Comparison of ENCODE assay signal across 1 cellular context in genomic region chr1:153944005-153944821, GRCh38.
TF ChIP-seq lines count a peak whose summit lies in the region.

No MANE protein-coding gene starts in this region.

TF ChIP-seq in liver, 16 proteins besides CTCF, POLR2A, EP300 and RAD21 (continued from another document):
- TF ChIP-seq, protein P1, sequence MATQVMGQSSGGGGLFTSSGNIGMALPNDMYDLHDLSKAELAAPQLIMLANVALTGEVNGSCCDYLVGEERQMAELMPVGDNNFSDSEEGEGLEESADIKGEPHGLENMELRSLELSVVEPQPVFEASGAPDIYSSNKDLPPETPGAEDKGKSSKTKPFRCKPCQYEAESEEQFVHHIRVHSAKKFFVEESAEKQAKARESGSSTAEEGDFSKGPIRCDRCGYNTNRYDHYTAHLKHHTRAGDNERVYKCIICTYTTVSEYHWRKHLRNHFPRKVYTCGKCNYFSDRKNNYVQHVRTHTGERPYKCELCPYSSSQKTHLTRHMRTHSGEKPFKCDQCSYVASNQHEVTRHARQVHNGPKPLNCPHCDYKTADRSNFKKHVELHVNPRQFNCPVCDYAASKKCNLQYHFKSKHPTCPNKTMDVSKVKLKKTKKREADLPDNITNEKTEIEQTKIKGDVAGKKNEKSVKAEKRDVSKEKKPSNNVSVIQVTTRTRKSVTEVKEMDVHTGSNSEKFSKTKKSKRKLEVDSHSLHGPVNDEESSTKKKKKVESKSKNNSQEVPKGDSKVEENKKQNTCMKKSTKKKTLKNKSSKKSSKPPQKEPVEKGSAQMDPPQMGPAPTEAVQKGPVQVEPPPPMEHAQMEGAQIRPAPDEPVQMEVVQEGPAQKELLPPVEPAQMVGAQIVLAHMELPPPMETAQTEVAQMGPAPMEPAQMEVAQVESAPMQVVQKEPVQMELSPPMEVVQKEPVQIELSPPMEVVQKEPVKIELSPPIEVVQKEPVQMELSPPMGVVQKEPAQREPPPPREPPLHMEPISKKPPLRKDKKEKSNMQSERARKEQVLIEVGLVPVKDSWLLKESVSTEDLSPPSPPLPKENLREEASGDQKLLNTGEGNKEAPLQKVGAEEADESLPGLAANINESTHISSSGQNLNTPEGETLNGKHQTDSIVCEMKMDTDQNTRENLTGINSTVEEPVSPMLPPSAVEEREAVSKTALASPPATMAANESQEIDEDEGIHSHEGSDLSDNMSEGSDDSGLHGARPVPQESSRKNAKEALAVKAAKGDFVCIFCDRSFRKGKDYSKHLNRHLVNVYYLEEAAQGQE (IDR thresholded peaks at IDR 0.05), result no peak
- no peak for TF ChIP-seq FOXA2 (IDR thresholded peaks at IDR 0.05)
- no peak for TF ChIP-seq YY1 (IDR thresholded peaks at IDR 0.05)
- no peak for TF ChIP-seq MAX (IDR thresholded peaks at IDR 0.05)
- no peak for TF ChIP-seq RXRA (IDR thresholded peaks at IDR 0.05)
- no peak for TF ChIP-seq SP1 (IDR thresholded peaks at IDR 0.05)
- TF ChIP-seq NR2F2 (IDR thresholded peaks at IDR 0.05), result no peak
- TF ChIP-seq HNF4G (IDR thresholded peaks at IDR 0.05), result no peak
- no peak for TF ChIP-seq FOXA1 (IDR thresholded peaks at IDR 0.05)
